ENCODE assay signal across 7 cellular contexts in the genomic region with DNA sequence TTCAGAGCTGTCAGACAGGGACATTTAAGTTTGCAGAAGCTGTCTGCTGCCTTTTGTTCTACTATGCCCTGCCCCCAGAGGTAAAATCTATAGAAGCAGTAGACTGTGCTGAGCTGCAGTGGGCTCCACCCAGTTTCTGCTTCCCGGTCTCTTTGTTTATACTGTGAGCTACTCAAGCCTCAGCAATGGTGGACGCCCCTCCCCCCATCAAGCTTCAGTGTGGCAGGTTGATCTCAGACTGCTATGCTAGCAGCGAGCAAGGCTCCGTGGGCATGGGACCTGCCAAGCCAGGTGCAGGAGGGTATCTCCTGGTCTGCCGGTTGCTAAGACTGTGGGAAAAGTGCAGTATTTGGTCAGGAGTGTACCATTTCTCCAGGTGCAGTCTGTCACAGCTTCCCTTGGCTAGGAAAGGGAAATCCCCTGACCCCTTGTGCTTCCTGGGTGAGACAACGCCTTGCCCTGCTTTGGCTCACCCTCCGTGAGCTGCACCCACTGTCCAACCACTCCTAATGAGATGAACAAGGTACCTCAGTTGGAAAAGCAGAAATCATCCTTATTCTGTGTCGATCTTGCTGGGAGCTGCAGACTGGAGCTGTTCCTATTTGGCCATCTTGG.
DNase-seq lines count a peak whose midpoint lies in the region; TF ChIP-seq lines count a peak whose summit lies in the region.
"Not testable (repeated sequence)": the region's sequence is repeated elsewhere in the genome, so short reads cannot be mapped to it uniquely, and the experiment has no call there.

No MANE protein-coding gene starts in this region.

- not testable (repeated sequence) for H3K9me3 ChIP-seq in iPS-18c (ENCODE audit: control insufficient read depth, insufficient read depth, low read length); neural progenitor cell (ENCODE audit: low read depth)

- not testable (repeated sequence) for H3K36me3 Mint-ChIP-seq in neural progenitor cell

- H3F3A ChIP-seq in neural progenitor cell (ENCODE audit: low read depth): not testable (repeated sequence)

- H3K27me3 ChIP-seq in neural progenitor cell: not testable (repeated sequence)

- H3K27ac Mint-ChIP-seq in neural progenitor cell: peak overlapping the region; percentile 99

- peaks cover 18% of the 10 kb centered on the region for H3K4me1 ChIP-seq in neural progenitor cell

- not testable (repeated sequence) for H3K4me3 ChIP-seq in choroid plexus epithelial cell (ENCODE audit: low read depth, low read length)
- H3K4me3 ChIP-seq in iPS-18c (ENCODE audit: insufficient read depth, low read depth, low read length) (peak overlapping the region; percentile 10; the same call in 1 of the 2 replicates), neural progenitor cell (peak overlapping the region; percentile 9)

- H3K79me2 ChIP-seq in neural progenitor cell (ENCODE audit: low read depth): not testable (repeated sequence)

- H3K9ac ChIP-seq in neural progenitor cell: not testable (repeated sequence)

- H3K27ac ChIP-seq in neural progenitor cell: not testable (repeated sequence)

- peak overlapping the region; percentile 99 for H2AFZ ChIP-seq in neural progenitor cell (replicated peaks)

- H3K9me3 Mint-ChIP-seq in neural progenitor cell: peaks cover 15% of the 10 kb centered on the region

- H3K4me2 ChIP-seq in neural progenitor cell: peak overlapping the region; percentile 72

- peak overlapping the region; percentile 67 for H3K4me3 Mint-ChIP-seq in neural progenitor cell

- TF ChIP-seq CTCF in choroid plexus epithelial cell (conservative IDR thresholded peaks at IDR 0.05; ENCODE audit: low read depth, low read length); neural progenitor cell (IDR thresholded peaks at IDR 0.05): not testable (repeated sequence)

- H3K36me3 ChIP-seq in neural progenitor cell: not testable (repeated sequence)

- peaks cover 22% of the 10 kb centered on the region for H3K4me1 Mint-ChIP-seq in neural progenitor cell

- not testable (repeated sequence) for H3K27me3 Mint-ChIP-seq in neural progenitor cell (ENCODE audit: insufficient read depth, low read depth)

- DNase-seq in EH (ENCODE audit: low read depth) (peak; percentile 49), LoVo (ENCODE audit: low spot score) (peak; percentile 11), NCI-H2227 treated with DMSO at 0.1 percent for 48 hours (lab: John Stamatoyannopoulos, UW) (peak; percentile 80), SK-N-DZ (ENCODE audit: low spot score) (peak; percentile 36), choroid plexus epithelial cell (ENCODE audit: low read depth) (peak; percentile 30), neural progenitor cell (ENCODE audit: low spot score) (peak; percentile 87)

- not testable (repeated sequence) for H4K20me1 ChIP-seq in neural progenitor cell (ENCODE audit: low read depth)

Comparison
In these comparisons a context has a peak if more than half of its experiments do, and no peak if none do; other contexts are left out.
1. DNase-seq: peak in every context shown above with its lines; median percentile 87 in neural progenitor cell; 80 in NCI-H2227 treated with DMSO at 0.1 percent for 48 hours; 49 in EH; 36 in SK-N-DZ; 30 in choroid plexus epithelial cell; 11 in LoVo.